8 cellular contexts compared by ENCODE assay signal in genomic region chr11:93652161-93652597, GRCh38. TPM values are rescaled to one million over a fixed set of nuclear protein-coding genes. Genes with fewer than 3 reads are reported as not detected.
DNase-seq lines count a peak whose midpoint lies in the region; ATAC-seq, FAIRE-seq and TF ChIP-seq lines count a peak whose summit lies in the region.

No MANE protein-coding gene starts in this region.

- H3K36me3 ChIP-seq in keratinocyte (ENCODE audit: control insufficient read depth in 2 of 2, extremely low read depth in 1 of 2, insufficient read depth in 2 of 2, low read length in 2 of 2): no peaks in the 10 kb centered on the region
- no peaks in the 10 kb centered on the region for H3K36me3 ChIP-seq in testis (ENCODE audit: low read depth, missing control alignments)

- ATAC-seq in GM19463 (IDR thresholded peaks at IDR 0.05; ENCODE audit: unreplicated experiment): no peak

- dilution Hi-C loops in keratinocyte (cut with MboI; ENCODE audit: extremely low pct_ligation_motif_present, low sequenced_read_pairs): no loop called here

- H3K4me2 ChIP-seq in keratinocyte (ENCODE audit: control insufficient read depth, extremely low read depth, insufficient read depth, low read depth, low read length): no peak overlapping the region

- no peaks in the 10 kb centered on the region for H3K79me2 ChIP-seq in keratinocyte (ENCODE audit: control insufficient read depth, insufficient read depth, low read length)

- H3K27me3 ChIP-seq in keratinocyte (ENCODE audit: control insufficient read depth, extremely low read depth, insufficient read depth, low read length) (peaks cover 3% of the 10 kb centered on the region), testis (no peaks in the 10 kb centered on the region)

- peak in 2 of 3 experiments; percentile 46 to 48 for TF ChIP-seq CTCF in keratinocyte (optimal IDR thresholded peaks at IDR 0.05 in 1 of 3, IDR thresholded peaks at IDR 0.05 in 1 of 3, conservative IDR thresholded peaks at IDR 0.05 in 1 of 3; ENCODE audit: extremely low read depth in 1 of 3, insufficient read depth in 2 of 3, low read length in 3 of 3)
- TF ChIP-seq CTCF in testis (IDR thresholded peaks at IDR 0.05): peak; percentile 70 to 99 (median 76)

- no peak for FAIRE-seq in keratinocyte (lab: Jason Lieb, UNC)

- H3K9ac ChIP-seq in keratinocyte (ENCODE audit: control insufficient read depth, extremely low read depth, insufficient read depth, low read length): no peak overlapping the region

- 45 to 47% methylated on average over 6 of the region's 6 CpGs for WGBS in testis, 2 donors

- no peaks in the 10 kb centered on the region for H4K20me1 ChIP-seq in keratinocyte (ENCODE audit: control insufficient read depth, extremely low read depth, insufficient read depth, low read length)

- no peak overlapping the region for H3K4me3 ChIP-seq in keratinocyte (ENCODE audit: control insufficient read depth in 2 of 3, extremely low read depth in 1 of 3, insufficient read depth in 2 of 3, low read depth in 1 of 3, low read length in 3 of 3)
- H3K4me3 ChIP-seq in testis: no peak overlapping the region

- intact Hi-C loops in testis (cut with DNase I; ENCODE audit: low total_unique reads): no loop called here

- H3K27ac ChIP-seq in keratinocyte (ENCODE audit: control insufficient read depth, insufficient read depth, low read length) (no peak overlapping the region), testis (no peak overlapping the region)

- no peak for TF ChIP-seq POLR2A in testis (IDR thresholded peaks at IDR 0.05)

- DNase-seq in AG20443 (ENCODE audit: low spot score) (peak; percentile 56), GDM1 (lab: John Stamatoyannopoulos, UW) (peak; percentile 1), NCI-H2171 (lab: John Stamatoyannopoulos, UW) (peak; percentile 15), amniotic epithelial cell (ENCODE audit: low read depth) (peak; percentile 37), keratinocyte (ENCODE audit: low read depth, low spot score) (no peak), testis (peak; percentile 20)
- DNase-seq in activated CD4-positive, CD25-positive, alpha-beta regulatory T cell (lab: John Stamatoyannopoulos, UW): no peak

- H3K9me3 ChIP-seq in keratinocyte (ENCODE audit: control insufficient read depth, low read depth, low read length) (no peaks in the 10 kb centered on the region), testis (no peaks in the 10 kb centered on the region)

- H2AFZ ChIP-seq in keratinocyte (ENCODE audit: control insufficient read depth, low read length): no peak overlapping the region

- H3K4me1 ChIP-seq in keratinocyte (ENCODE audit: control insufficient read depth, extremely low read depth, insufficient read depth, low read length) (no peaks in the 10 kb centered on the region), testis (no peaks in the 10 kb centered on the region)

- no peaks in the 10 kb centered on the region for H3K9me1 ChIP-seq in keratinocyte (ENCODE audit: control insufficient read depth, extremely low read depth, insufficient read depth, low read length)

RNA-seq across cellular contexts. Expression of gene CEP295, which starts 9.3 kb away (rescaled TPM):
- polyA plus RNA-seq in keratinocyte: 5.5 to 9.0 TPM (median 8.7 TPM) in 3 replicates
- 17.5 TPM for polyA plus RNA-seq in keratinocyte (2011; ENCODE audit: low read depth)
- polyA plus RNA-seq in keratinocyte (2011; cell fraction: cytosol; rRNA removed): 2.1 and 4.8 TPM in 2 replicates
- polyA plus RNA-seq in keratinocyte (2011; cell fraction: nucleus; rRNA removed): 16.8 and 17.2 TPM in 2 replicates
- polyA plus RNA-seq in keratinocyte (2012; ENCODE audit: low replicate concordance): 3.9 and 4.0 TPM in 2 replicates
- 1.5 to 33.1 TPM (median 14.8 TPM) in 3 replicates for polyA minus RNA-seq in keratinocyte
- polyA minus RNA-seq in keratinocyte (2011; cell fraction: cytosol; rRNA and poly(A)+ RNA removed): 6.9 TPM
- polyA minus RNA-seq in keratinocyte (2011; cell fraction: nucleus; rRNA and poly(A)+ RNA removed): 23.5 and 55.5 TPM in 2 replicates
- 10 to 100 TPM; 33.9 to 45.5 TPM for total RNA-seq in testis
- polyA plus RNA-seq in testis (ENCODE audit: insufficient read depth, low read depth, low replicate concordance): 9.8 TPM

Comparison
In these comparisons a context has a peak if more than half of its experiments do, and no peak if none do; other contexts are left out.
1. DNase-seq: peak in AG20443 (single experiment), GDM1 (single experiment), NCI-H2171 (single experiment), amniotic epithelial cell (single experiment) and testis (single experiment); none in keratinocyte (single experiment) and activated CD4-positive, CD25-positive, alpha-beta regulatory T cell (0 of 4).